Comparison of ENCODE assay signal across 8 cellular contexts in the genomic region with DNA sequence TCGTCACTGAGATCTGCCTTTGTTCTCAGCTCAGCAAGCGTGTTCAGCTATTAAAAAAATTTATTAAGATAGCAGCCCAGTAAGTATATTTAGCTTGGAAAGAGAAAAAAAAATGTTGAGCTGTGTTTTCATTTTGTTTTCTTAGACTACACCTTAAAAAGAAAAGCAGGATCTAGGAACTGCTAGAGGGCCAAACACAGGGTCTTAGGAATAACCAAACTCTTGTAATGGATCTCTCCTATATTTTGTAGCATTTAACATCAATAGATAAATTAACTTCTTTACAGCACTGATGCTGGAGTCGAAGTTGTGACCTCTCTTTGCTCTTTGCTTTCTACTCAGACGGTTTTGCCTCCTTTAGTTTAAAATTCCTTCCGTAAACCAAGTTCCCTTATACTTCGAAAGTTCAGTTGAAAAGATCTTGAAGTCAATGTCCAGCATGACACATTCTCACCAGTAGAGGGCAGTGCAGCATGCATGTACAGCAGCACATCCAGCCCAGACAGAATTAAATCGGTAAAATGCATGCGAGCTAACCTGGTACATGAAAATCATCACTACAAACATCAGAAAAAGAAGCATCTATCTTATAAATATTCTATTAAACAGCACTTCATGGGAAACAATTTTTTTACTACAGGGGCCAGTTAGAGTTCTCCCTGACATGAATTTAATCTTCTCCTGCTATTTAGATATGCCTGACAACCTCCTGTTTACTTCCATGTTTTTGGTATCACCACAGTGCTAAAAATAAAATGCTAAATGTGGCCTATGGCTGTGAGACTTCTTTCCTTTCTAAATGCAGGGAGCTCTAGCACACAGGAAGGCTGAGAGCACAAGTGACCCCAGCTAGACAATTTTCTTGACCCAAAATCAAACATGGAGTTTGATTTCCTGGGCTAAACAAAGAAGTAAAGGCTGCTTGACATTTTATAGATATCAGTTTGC. TPM values are rescaled to one million over a fixed set of nuclear protein-coding genes. Genes with fewer than 3 reads are reported as not detected.
A peak's percentile ranks its signal among the peaks of the same experiment; 100 is the strongest.
DNase-seq lines count a peak whose midpoint lies in the region; ATAC-seq and TF ChIP-seq lines count a peak whose summit lies in the region.

No MANE protein-coding gene starts in this region.

- H3K27ac ChIP-seq in lower lobe of right lung = no peak overlapping the region

- H3K4me1 ChIP-seq in lower lobe of right lung = peaks cover 7% of the 10 kb centered on the region

- DNase-seq in ELF-1 (ENCODE audit: low read depth, low spot score) (peak; percentile 58), NCI-H748 (lab: John Stamatoyannopoulos, UW; ENCODE audit: unreplicated experiment) (peak; percentile 77), dermis microvascular lymphatic vessel endothelial cell (ENCODE audit: low read depth in 2 of 2) (peak; percentile 78 to 84), lower lobe of right lung (peak; percentile 72)
- peak; percentile 41 to 74 for DNase-seq in activated CD4-positive, alpha-beta T cell treated with anti-CD3 and anti-CD28 coated beads, Interleukin-2, amount 50 U/mL, for 24 hours (ENCODE audit: low read depth in 1 of 2, low spot score in 1 of 2)
- peak; percentile 33 to 45 (median 36) for DNase-seq in stimulated activated CD4-positive, alpha-beta T cell treated with anti-CD3 and anti-CD28 coated beads, TNF-alpha, amount 100 ng/mL, for 1 hour (ENCODE audit: low read depth in 3 of 3, low spot score in 1 of 3)

- peak; percentile 96 for TF ChIP-seq CTCF in lower lobe of right lung (IDR thresholded peaks at IDR 0.05)

- no peaks in the 10 kb centered on the region for H3K9me3 ChIP-seq in lower lobe of right lung

- H3K36me3 ChIP-seq in lower lobe of right lung = no peaks in the 10 kb centered on the region

- no peaks in the 10 kb centered on the region for H3K27me3 ChIP-seq in lower lobe of right lung (ENCODE audit: low read depth)

- intact Hi-C loops in lower lobe of right lung (cut with DNase I) = loop anchor here (5.0 kb wide), 1 partner anchor 185 kb away; no protein-coding TSS in a partner anchor

- H3K4me3 ChIP-seq in lower lobe of right lung = no peak overlapping the region

- peak; percentile 64 for ATAC-seq in HG03342 (IDR thresholded peaks at IDR 0.05; ENCODE audit: unreplicated experiment)
- ATAC-seq in lower lobe of right lung = peak; percentile 90
- ATAC-seq in HG03457 (IDR thresholded peaks at IDR 0.05; ENCODE audit: unreplicated experiment) = no peak

RNA-seq across cellular contexts. Expression of a gene that starts 48.2 kb away (rescaled TPM):
- total RNA-seq in dermis microvascular lymphatic vessel endothelial cell = 23.9 and 27.2 TPM in 2 replicates
- 40.8 TPM for total RNA-seq in lower lobe of right lung
